1 cellular context compared by ENCODE assay signal in genomic region chr15:77160562-77161481, GRCh38.
TF ChIP-seq lines count a peak whose summit lies in the region.

No MANE protein-coding gene starts in this region.

TF ChIP-seq in GM12878, 131 proteins besides CTCF, POLR2A, EP300 and RAD21 (continued from another document):
- TF ChIP-seq HDAC2 (IDR thresholded peaks at IDR 0.05) = no peak
